Comparison of ENCODE assay signal across 12 cellular contexts in genomic region chr4:84215218-84215617, GRCh38.
DNase-seq lines count a peak whose midpoint lies in the region; ATAC-seq and TF ChIP-seq lines count a peak whose summit lies in the region.
"Had no signal": no experiment of that assay in that cellular context is flagged by ENCODE, and none has a peak within 500 bp of the region (broad histone marks: within the 10 kb centered on the region; RNA-seq: fewer than 3 reads in every experiment).

No MANE protein-coding gene starts in this region.

- intact Hi-C loops in activated T-helper 2 cell treated with anti-CD3 and anti-CD28 coated beads, Interferon-gamma antibody, Interleukin-2, Interleukin-4, amounts not matched to agents 10 μg/mL and 5 μg/mL and 100 μg/mL, durations not matched to agents 14 hours and 24 hours and 36 hours (cut with micrococcal nuclease): no loop called here

- CTCF ChIA-PET in HEK293T (lab: Yijun Ruan, JAX): no interaction called here

- ATAC-seq in HG02610 (IDR thresholded peaks at IDR 0.05; ENCODE audit: unreplicated experiment): no peak
- ATAC-seq: GM12878 had no signal

- no peaks in the 10 kb centered on the region for H3K36me3 Mint-ChIP-seq in activated T-helper 2 cell treated with anti-CD3 and anti-CD28 coated beads, Interferon-gamma antibody, Interleukin-2, Interleukin-4, amounts not matched to agents 10 μg/mL and 5 μg/mL and 100 μg/mL, durations not matched to agents 14 hours and 24 hours and 36 hours (ENCODE audit: low read depth)
- H3K36me3 Mint-ChIP-seq: CD4-positive, CD25-positive, alpha-beta regulatory T cell; IgD-negative memory B cell had no signal

- H3K27ac Mint-ChIP-seq in activated T-helper 2 cell treated with anti-CD3 and anti-CD28 coated beads, Interferon-gamma antibody, Interleukin-2, Interleukin-4, amounts not matched to agents 10 μg/mL and 5 μg/mL and 100 μg/mL, durations not matched to agents 14 hours and 24 hours and 36 hours: no peak overlapping the region
- H3K27ac Mint-ChIP-seq: CD4-positive, CD25-positive, alpha-beta regulatory T cell; IgD-negative memory B cell had no signal

- POLR2A ChIA-PET in HEK293T (lab: Yijun Ruan, JAX): no interaction called here

- no peak overlapping the region for H3K4me3 Mint-ChIP-seq in activated T-helper 2 cell treated with anti-CD3 and anti-CD28 coated beads, Interferon-gamma antibody, Interleukin-2, Interleukin-4, amounts not matched to agents 10 μg/mL and 5 μg/mL and 100 μg/mL, durations not matched to agents 14 hours and 24 hours and 36 hours (ENCODE audit: low read depth)
- H3K4me3 Mint-ChIP-seq: CD4-positive, CD25-positive, alpha-beta regulatory T cell; IgD-negative memory B cell had no signal

- H3K9me3 Mint-ChIP-seq in activated T-helper 2 cell treated with anti-CD3 and anti-CD28 coated beads, Interferon-gamma antibody, Interleukin-2, Interleukin-4, amounts not matched to agents 10 μg/mL and 5 μg/mL and 100 μg/mL, durations not matched to agents 14 hours and 24 hours and 36 hours: no peaks in the 10 kb centered on the region

- H3K4me1 Mint-ChIP-seq in activated T-helper 2 cell treated with anti-CD3 and anti-CD28 coated beads, Interferon-gamma antibody, Interleukin-2, Interleukin-4, amounts not matched to agents 10 μg/mL and 5 μg/mL and 100 μg/mL, durations not matched to agents 14 hours and 24 hours and 36 hours (ENCODE audit: low read depth): no peaks in the 10 kb centered on the region
- H3K4me1 Mint-ChIP-seq: CD4-positive, CD25-positive, alpha-beta regulatory T cell; IgD-negative memory B cell had no signal

- DNase-seq in HEK293T (ENCODE audit: extremely low spot score) (no peak), RKO (ENCODE audit: low spot score) (peak; percentile 40), astrocyte of the hippocampus (ENCODE audit: low read depth, low spot score) (peak; percentile 15), NCI-H510A treated with DMSO at 0.1 percent for 48 hours (lab: John Stamatoyannopoulos, UW) (no peak), 8988T (no peak)
- no peak for DNase-seq in activated T-helper 2 cell treated with anti-CD3 and anti-CD28 coated beads, Interferon-gamma antibody, Interleukin-2, Interleukin-4, amounts not matched to agents 10 μg/mL and 5 μg/mL and 100 μg/mL, durations not matched to agents 14 hours and 24 hours and 36 hours (ENCODE audit: low spot score)
- DNase-seq: CD4-positive, CD25-positive, alpha-beta regulatory T cell; DMS53; HCEC 1CT had no signal

- H3K27me3 Mint-ChIP-seq in activated T-helper 2 cell treated with anti-CD3 and anti-CD28 coated beads, Interferon-gamma antibody, Interleukin-2, Interleukin-4, amounts not matched to agents 10 μg/mL and 5 μg/mL and 100 μg/mL, durations not matched to agents 14 hours and 24 hours and 36 hours (ENCODE audit: low read depth): no peaks in the 10 kb centered on the region
- H3K27me3 Mint-ChIP-seq: CD4-positive, CD25-positive, alpha-beta regulatory T cell had no signal

TF ChIP-seq in HEK293T, 16 proteins besides CTCF, POLR2A, EP300 and RAD21:
- TF ChIP-seq PKNOX1 (IDR thresholded peaks at IDR 0.05): peak; percentile 38
- TF ChIP-seq LEF1 (IDR thresholded peaks at IDR 0.05; ENCODE audit: borderline replicate concordance): no peak
- no peak for TF ChIP-seq FOXA1 (IDR thresholded peaks at IDR 0.05)

Comparison
In these comparisons a context has a peak if more than half of its experiments do, and no peak if none do; other contexts are left out.
1. DNase-seq: peak in RKO (single experiment) and astrocyte of the hippocampus (single experiment); none in HEK293T (single experiment), NCI-H510A treated with DMSO at 0.1 percent for 48 hours (single experiment), 8988T (single experiment) and activated T-helper 2 cell treated with anti-CD3 and anti-CD28 coated beads, Interferon-gamma antibody, Interleukin-2, Interleukin-4, amounts not matched to agents 10 μg/mL and 5 μg/mL and 100 μg/mL, durations not matched to agents 14 hours and 24 hours and 36 hours (single experiment).